In genomic region chr12:75976913-75977312, GRCh38 we compare ENCODE assay signal across 11 cellular contexts. TPM values are rescaled to one million over a fixed set of nuclear protein-coding genes. Genes with fewer than 3 reads are reported as not detected.
DNase-seq lines count a peak whose midpoint lies in the region; ATAC-seq, FAIRE-seq and TF ChIP-seq lines count a peak whose summit lies in the region.
"Had no signal": no experiment of that assay in that cellular context is flagged by ENCODE, and none has a peak within 500 bp of the region (broad histone marks: within the 10 kb centered on the region; RNA-seq: fewer than 3 reads in every experiment).

No MANE protein-coding gene starts in this region.

- peaks cover 91% of the 10 kb centered on the region for H3K4me1 ChIP-seq in HepG2 (ENCODE audit: insufficient read depth, low read length)
- H3K4me1 ChIP-seq in tibial artery, result peaks cover 0 to 41% (median 21%) of the 10 kb centered on the region in 4 donors

- POLR2A ChIA-PET in HepG2 (lab: Yijun Ruan, JAX), result interaction anchor here (1.1 to 3.4 kb wide), 9 partner anchors 12 to 353 kb away, joined by 3 to 45 read pairs (median 7); partner anchors contain the start of gene PHLDA1

- intact Hi-C loops in HepG2 (cut with micrococcal nuclease; ENCODE audit: unreplicated experiment), result no loop called here
- intact Hi-C loops in tibial artery (cut with DNase I; ENCODE audit: low total_unique reads), result no loop called here

- no peak for ATAC-seq in activated T-cell treated with anti-CD3 and anti-CD28 coated beads, Interleukin-2, amount 50 U/mL, for 72 hours (replicated peaks in 1 of 2)
- ATAC-seq in activated T-cell treated with anti-CD3 and anti-CD28 coated beads, Interleukin-2, amount 50 U/mL, for 4 hours, result no peak
- no peak for ATAC-seq in activated T-helper 17 cell treated with anti-CD3 and anti-CD28 coated beads, Interleukin-2, amount 50 U/mL, for 72 hours (replicated peaks)
- ATAC-seq in HepG2, result no peak
- ATAC-seq in HG02798 (IDR thresholded peaks at IDR 0.05; ENCODE audit: poor library complexity, unreplicated experiment), result no peak

- TF ChIP-seq POLR2A in HepG2 (IDR thresholded peaks at IDR 0.05; ENCODE audit: insufficient read depth in 1 of 2, low read depth in 2 of 2, low read length in 2 of 2), result no peak

- no peaks in the 10 kb centered on the region for H3K27me3 Mint-ChIP-seq in activated T-cell treated with anti-CD3 and anti-CD28 coated beads, Interleukin-2, amount 50 U/mL, for 72 hours (ENCODE audit: low read depth)
- no peaks in the 10 kb centered on the region for H3K27me3 Mint-ChIP-seq in activated T-cell treated with anti-CD3 and anti-CD28 coated beads, Interleukin-2, amount 50 U/mL, for 4 hours (ENCODE audit: low read depth)
- H3K27me3 Mint-ChIP-seq in activated T-helper 17 cell treated with anti-CD3 and anti-CD28 coated beads, Interleukin-2, amount 50 U/mL, for 72 hours, result no peaks in the 10 kb centered on the region

- no peaks in the 10 kb centered on the region for H3K27me3 ChIP-seq in HepG2 (ENCODE audit: control insufficient read depth in 1 of 2, insufficient read depth in 2 of 2, low read length in 2 of 2)
- H3K27me3 ChIP-seq in tibial artery, result no peaks in the 10 kb centered on the region

- no peak for FAIRE-seq in HepG2 (lab: Jason Lieb, UNC)

- peak overlapping the region in 1 of 2 donors; percentile 75 for H3K4me3 Mint-ChIP-seq in activated T-cell treated with anti-CD3 and anti-CD28 coated beads, Interleukin-2, amount 50 U/mL, for 72 hours
- no peak overlapping the region for H3K4me3 Mint-ChIP-seq in activated T-cell treated with anti-CD3 and anti-CD28 coated beads, Interleukin-2, amount 50 U/mL, for 4 hours
- peak overlapping the region; percentile 75 for H3K4me3 Mint-ChIP-seq in activated T-helper 17 cell treated with anti-CD3 and anti-CD28 coated beads, Interleukin-2, amount 50 U/mL, for 72 hours
- H3K4me3 Mint-ChIP-seq: naive B cell had no signal

- in situ Hi-C loops in HepG2 (cut with HindIII; ENCODE audit: extremely low pct_ligation_motif_present, low pct_unique_long_range_greater_than_20kb), result no loop called here

- no peaks in the 10 kb centered on the region for H4K20me1 ChIP-seq in HepG2 (ENCODE audit: insufficient read depth, low read length)

- H3K9me3 Mint-ChIP-seq in activated T-cell treated with anti-CD3 and anti-CD28 coated beads, Interleukin-2, amount 50 U/mL, for 72 hours, result peaks cover 0 to 3% of the 10 kb centered on the region in 2 donors
- H3K9me3 Mint-ChIP-seq in activated T-cell treated with anti-CD3 and anti-CD28 coated beads, Interleukin-2, amount 50 U/mL, for 4 hours, result no peaks in the 10 kb centered on the region
- H3K9me3 Mint-ChIP-seq in activated T-helper 17 cell treated with anti-CD3 and anti-CD28 coated beads, Interleukin-2, amount 50 U/mL, for 72 hours, result peaks cover 4% of the 10 kb centered on the region
- H3K9me3 Mint-ChIP-seq: naive B cell had no signal

- peaks cover 3 to 14% of the 10 kb centered on the region in 2 donors for H3K36me3 Mint-ChIP-seq in activated T-cell treated with anti-CD3 and anti-CD28 coated beads, Interleukin-2, amount 50 U/mL, for 72 hours (ENCODE audit: insufficient read depth in 2 of 2)
- no peaks in the 10 kb centered on the region for H3K36me3 Mint-ChIP-seq in activated T-cell treated with anti-CD3 and anti-CD28 coated beads, Interleukin-2, amount 50 U/mL, for 4 hours (ENCODE audit: insufficient read depth)
- H3K36me3 Mint-ChIP-seq in activated T-helper 17 cell treated with anti-CD3 and anti-CD28 coated beads, Interleukin-2, amount 50 U/mL, for 72 hours (ENCODE audit: low read depth), result peaks cover 6% of the 10 kb centered on the region
- H3K36me3 Mint-ChIP-seq: naive B cell had no signal

- CTCF ChIA-PET in HepG2 (lab: Yijun Ruan, JAX; ENCODE audit: low intra/inter-chr PET ratio, low total read pairs), result no interaction called here

- H3K36me3 ChIP-seq in HepG2 (replicated peaks in 1 of 2; ENCODE audit: control insufficient read depth in 1 of 2, insufficient read depth in 2 of 2, low read length in 2 of 2) (no peaks in the 10 kb centered on the region), tibial artery (no peaks in the 10 kb centered on the region)

- no peak for DNase-seq in activated T-cell treated with anti-CD3 and anti-CD28 coated beads, Interleukin-2, amount 50 U/mL, for 72 hours
- no peak for DNase-seq in activated T-cell treated with anti-CD3 and anti-CD28 coated beads, Interleukin-2, amount 50 U/mL, for 4 hours
- no peak for DNase-seq in HepG2 (ENCODE audit: low spot score)
- DNase-seq in tibial artery, result no peak
- no peak for DNase-seq in Ammon's horn (ENCODE audit: low spot score)
- no peak for DNase-seq in stimulated activated naive CD4-positive, alpha-beta T cell treated with Interleukin-2 at 50 U/mL for 16 hours (lab: John Stamatoyannopoulos, UW)
- DNase-seq: naive B cell, NCI-H1105, NCI-H526 treated with DMSO at 0.1 percent for 48 hours had no signal

- BruUV-seq in HepG2 (replicated peaks; lab: Mats Ljungman, UMichigan), result no TSS peak

- H3K9ac ChIP-seq in HepG2 (ENCODE audit: insufficient read depth, low read depth, low read length), result no peak overlapping the region

- no peak for TF ChIP-seq CTCF in HepG2 (CRISPR knock-in tag; IDR thresholded peaks at IDR 0.05)
- no peak for TF ChIP-seq CTCF in tibial artery (IDR thresholded peaks at IDR 0.05)

- H3K9me3 ChIP-seq in HepG2 (ENCODE audit: low read length), result no peaks in the 10 kb centered on the region
- no peaks in the 10 kb centered on the region for H3K9me3 ChIP-seq in tibial artery

- 89% methylated on average over 3 of the region's 3 CpGs for WGBS in HepG2 (ENCODE audit: low lambda C conversion rate)

- no peak overlapping the region for H2AFZ ChIP-seq in HepG2 (ENCODE audit: low read length)

- no peak for TF ChIP-seq RAD21 in HepG2 (CRISPR knock-in tag; IDR thresholded peaks at IDR 0.05)

- no peak overlapping the region for H3K4me3 ChIP-seq in HepG2 (replicated peaks in 1 of 3; ENCODE audit: insufficient read depth in 1 of 3, low read depth in 2 of 3, low read length in 3 of 3)
- no peak overlapping the region for H3K4me3 ChIP-seq in tibial artery

- peak overlapping the region; percentile 92; the same call in 1 of the 2 replicates for H3K4me2 ChIP-seq in HepG2 (ENCODE audit: low read depth, low read length)

- peaks cover 69% of the 10 kb centered on the region for H3K4me1 Mint-ChIP-seq in activated T-cell treated with anti-CD3 and anti-CD28 coated beads, Interleukin-2, amount 50 U/mL, for 72 hours (ENCODE audit: low read depth)
- peaks cover 55% of the 10 kb centered on the region for H3K4me1 Mint-ChIP-seq in activated T-cell treated with anti-CD3 and anti-CD28 coated beads, Interleukin-2, amount 50 U/mL, for 4 hours (ENCODE audit: low read depth)
- H3K4me1 Mint-ChIP-seq in activated T-helper 17 cell treated with anti-CD3 and anti-CD28 coated beads, Interleukin-2, amount 50 U/mL, for 72 hours, result peaks cover 40% of the 10 kb centered on the region

- H3K27ac Mint-ChIP-seq in activated T-cell treated with anti-CD3 and anti-CD28 coated beads, Interleukin-2, amount 50 U/mL, for 72 hours, result peak overlapping the region; percentile 77
- peak overlapping the region; percentile 95 for H3K27ac Mint-ChIP-seq in activated T-helper 17 cell treated with anti-CD3 and anti-CD28 coated beads, Interleukin-2, amount 50 U/mL, for 72 hours
- H3K27ac Mint-ChIP-seq: naive B cell had no signal

- H3K27ac ChIP-seq in HepG2 (ENCODE audit: extremely low read length, insufficient read depth, low read length) (peak overlapping the region; percentile 91), tibial artery (peak overlapping the region; percentile 54 to 64)

- H3K79me2 ChIP-seq in HepG2 (ENCODE audit: insufficient read depth, low read length), result no peaks in the 10 kb centered on the region

- TF ChIP-seq EP300 in HepG2 (IDR thresholded peaks at IDR 0.05; ENCODE audit: low read depth in 2 of 2, low read length in 2 of 2) (no peak), HepG2 (CRISPR knock-in tag; IDR thresholded peaks at IDR 0.05; ENCODE audit: borderline replicate concordance) (no peak)

RNA-seq across cellular contexts. Expression of gene PHLDA1, which starts 54.7 kb away (rescaled TPM):
- total RNA-seq in activated T-cell treated with anti-CD3 and anti-CD28 coated beads, Interleukin-2, amount 50 U/mL, for 72 hours, result 10 to 100 TPM; 19.9 to 33.6 TPM
- total RNA-seq in activated T-cell treated with anti-CD3 and anti-CD28 coated beads, Interleukin-2, amount 50 U/mL, for 4 hours, result 10 to 100 TPM; 36.8 to 52.2 (median 37.2) TPM
- 10 to 100 TPM; 23.3 to 51.9 TPM for total RNA-seq in activated T-helper 17 cell treated with anti-CD3 and anti-CD28 coated beads, Interleukin-2, amount 50 U/mL, for 72 hours
- total RNA-seq in HepG2 (2016; rRNA removed; fragmentation: Illumina TruSeq; extraction: Trizol), result 41.0 and 42.6 TPM in 2 replicates
- 17.8 and 19.6 TPM in 2 replicates for total RNA-seq in HepG2 (2016; cell fraction: cytosol; rRNA removed; fragmentation: Illumina TruSeq; extraction: Trizol; ENCODE audit: low read depth)
- total RNA-seq in HepG2 (2016; cell fraction: insoluble cytoplasmic fraction; rRNA removed; fragmentation: Illumina TruSeq; extraction: Trizol), result 40.7 and 41.0 TPM in 2 replicates
- 46.7 and 48.5 TPM in 2 replicates for total RNA-seq in HepG2 (2016; cell fraction: membrane; rRNA removed; fragmentation: Illumina TruSeq; extraction: Trizol)
- 48.4 and 49.5 TPM in 2 replicates for total RNA-seq in HepG2 (2016; cell fraction: nucleus; rRNA removed; fragmentation: Illumina TruSeq; extraction: Trizol)
- 30.5 and 33.8 TPM in 2 replicates for polyA plus RNA-seq in HepG2 (2011; rRNA removed)
- polyA plus RNA-seq in HepG2 (2011; cell fraction: cytosol; rRNA removed), result 25.4 and 27.1 TPM in 2 replicates
- polyA plus RNA-seq in HepG2 (2011; cell fraction: nucleus; rRNA removed), result 24.3 and 25.8 TPM in 2 replicates
- polyA plus RNA-seq in HepG2 (2012), result 19.1 and 25.3 TPM in 2 replicates
- polyA plus RNA-seq in HepG2 (2016; cell fraction: cytosol; fragmentation: Illumina TruSeq; extraction: Trizol; ENCODE audit: low read depth), result 10.9 and 15.0 TPM in 2 replicates
- polyA plus RNA-seq in HepG2 (2016; cell fraction: insoluble cytoplasmic fraction; fragmentation: Illumina TruSeq; extraction: Trizol; ENCODE audit: low read depth), result 61.4 and 62.2 TPM in 2 replicates
- polyA plus RNA-seq in HepG2 (2016; cell fraction: membrane; fragmentation: Illumina TruSeq; extraction: Trizol; ENCODE audit: low read depth), result 29.1 and 33.4 TPM in 2 replicates
- 87.7 and 87.9 TPM in 2 replicates for polyA plus RNA-seq in HepG2 (2016; cell fraction: nucleus; fragmentation: Illumina TruSeq; extraction: Trizol; ENCODE audit: insufficient read depth, low read depth)
- polyA minus RNA-seq in HepG2 (2011; rRNA and poly(A)+ RNA removed; ENCODE audit: low replicate concordance), result 3.0 and 40.9 TPM in 2 replicates
- 43.4 and 48.0 TPM in 2 replicates for polyA minus RNA-seq in HepG2 (2011; cell fraction: cytosol; rRNA and poly(A)+ RNA removed)
- polyA minus RNA-seq in HepG2 (2011; cell fraction: nucleus; rRNA and poly(A)+ RNA removed), result 53.5 and 53.8 TPM in 2 replicates
